ENCODE assay signal across 7 cellular contexts in genomic region chr16:18104412-18104811, GRCh38.
DNase-seq lines count a peak whose midpoint lies in the region; ATAC-seq, FAIRE-seq and TF ChIP-seq lines count a peak whose summit lies in the region.
"Not testable (repeated sequence)": the region's sequence is repeated elsewhere in the genome, so short reads cannot be mapped to it uniquely, and the experiment has no call there.

No MANE protein-coding gene starts in this region.

- not testable (repeated sequence) for H4K20me1 ChIP-seq in mammary epithelial cell (ENCODE audit: insufficient read depth, low read length)

- H3K36me3 Mint-ChIP-seq in MCF 10A (ENCODE audit: insufficient read depth, unreplicated experiment) = not testable (repeated sequence)

- not testable (repeated sequence) for H3K36me3 ChIP-seq in mammary epithelial cell (ENCODE audit: insufficient read depth, low read length); bronchial epithelial cell (ENCODE audit: control insufficient read depth, insufficient read depth, low read length)

- not testable (repeated sequence) for H3K27me3 Mint-ChIP-seq in MCF 10A (ENCODE audit: insufficient read depth, unreplicated experiment)

- not testable (repeated sequence) for H3K4me2 ChIP-seq in mammary epithelial cell (ENCODE audit: insufficient read depth, low read depth, low read length)

- H3K4me1 Mint-ChIP-seq in MCF 10A (ENCODE audit: insufficient read depth, unreplicated experiment) = not testable (repeated sequence)

- not testable (repeated sequence) for BruUV-seq in MCF 10A (replicated peaks; lab: Mats Ljungman, UMichigan); mammary epithelial cell (replicated peaks; lab: Mats Ljungman, UMichigan)

- in situ Hi-C loops in mammary epithelial cell (cut with MboI; ENCODE audit: low sequenced_read_pairs in 2 of 2) = not testable (repeated sequence)

- H3K79me2 ChIP-seq in mammary epithelial cell (ENCODE audit: insufficient read depth, low read length) = not testable (repeated sequence)

- not testable (repeated sequence) for H3K4me3 Mint-ChIP-seq in MCF 10A (ENCODE audit: unreplicated experiment)

- H3K27me3 ChIP-seq in mammary epithelial cell (ENCODE audit: insufficient read depth, low read length); bronchial epithelial cell (ENCODE audit: control insufficient read depth, insufficient read depth, low read length); foreskin keratinocyte: not testable (repeated sequence)

- not testable (repeated sequence) for H3K4me1 ChIP-seq in mammary epithelial cell (ENCODE audit: insufficient read depth, low read length); foreskin keratinocyte

- not testable (repeated sequence) for FAIRE-seq in bronchial epithelial cell (lab: Jason Lieb, UNC)

- dilution Hi-C loops in mammary epithelial cell (cut with HindIII; ENCODE audit: low sequenced_read_pairs) = not testable (repeated sequence)

- not testable (repeated sequence) for H2AFZ ChIP-seq in mammary epithelial cell (ENCODE audit: low read depth, low read length)

- intact Hi-C loops in MCF 10A (cut with micrococcal nuclease); mammary epithelial cell (cut with micrococcal nuclease): not testable (repeated sequence)

- H3K9ac ChIP-seq in mammary epithelial cell (ENCODE audit: insufficient read depth, low read length) = not testable (repeated sequence)

- H3K9me3 ChIP-seq in mammary epithelial cell (replicated peaks; ENCODE audit: insufficient read depth, low read length) = not testable (repeated sequence)

- ATAC-seq in esophagus mucosa = peak; percentile 76
- ATAC-seq in foreskin keratinocyte = not testable (repeated sequence)

- DNase-seq in MCF 10A (ENCODE audit: unreplicated experiment) = peak; percentile 21
- DNase-seq in mammary epithelial cell = peak; percentile 28
- DNase-seq in bronchial epithelial cell (ENCODE audit: low read depth) = peak; percentile 54
- DNase-seq in epithelial cell of esophagus (ENCODE audit: low read depth) = peak; percentile 7
- peak; percentile 8 for DNase-seq in epithelial cell of prostate (ENCODE audit: low read depth, low spot score)
- DNase-seq in foreskin keratinocyte = peak; percentile 1 to 11

- H3K4me3 ChIP-seq in mammary epithelial cell (replicated peaks in 1 of 3; ENCODE audit: insufficient read depth in 1 of 3, low read depth in 2 of 3, low read length in 3 of 3); bronchial epithelial cell (ENCODE audit: low read depth, low read length); epithelial cell of esophagus (ENCODE audit: low read length): not testable (repeated sequence)

- not testable (repeated sequence) for TF ChIP-seq CTCF in MCF 10A (IDR thresholded peaks at IDR 0.05; ENCODE audit: unreplicated experiment); mammary epithelial cell (conservative IDR thresholded peaks at IDR 0.05 in 1 of 2, IDR thresholded peaks at IDR 0.05 in 1 of 2; ENCODE audit: extremely low read depth in 1 of 2, insufficient read depth in 1 of 2, low read depth in 1 of 2, low read length in 2 of 2); bronchial epithelial cell (IDR thresholded peaks at IDR 0.05; ENCODE audit: insufficient read depth, low read length, severe bottlenecking); epithelial cell of esophagus (IDR thresholded peaks at IDR 0.05; ENCODE audit: insufficient read depth, low read depth, low read length, missing control alignments); foreskin keratinocyte (conservative IDR thresholded peaks at IDR 0.05)

- not testable (repeated sequence) for H3K27ac ChIP-seq in mammary epithelial cell (ENCODE audit: insufficient read depth, low read depth, low read length); epithelial cell of prostate; foreskin keratinocyte

- CTCF ChIA-PET in MCF 10A (lab: Yijun Ruan, JAX); mammary epithelial cell (lab: Charles Lee; ENCODE audit: low non-redundant PET): not testable (repeated sequence)

- H3K27ac Mint-ChIP-seq in MCF 10A (ENCODE audit: low read depth, unreplicated experiment) = not testable (repeated sequence)

- not testable (repeated sequence) for H3K9me3 Mint-ChIP-seq in MCF 10A (ENCODE audit: unreplicated experiment)

- no CpG with 5 or more reads among the region's 2 CpGs for WGBS in mammary epithelial cell (ENCODE audit: low coverage, missing lambda C conversion rate)

- POLR2A ChIA-PET in MCF 10A (lab: Yijun Ruan, JAX) = not testable (repeated sequence)
